Comparison of ENCODE assay signal across 4 cellular contexts in the genomic region with DNA sequence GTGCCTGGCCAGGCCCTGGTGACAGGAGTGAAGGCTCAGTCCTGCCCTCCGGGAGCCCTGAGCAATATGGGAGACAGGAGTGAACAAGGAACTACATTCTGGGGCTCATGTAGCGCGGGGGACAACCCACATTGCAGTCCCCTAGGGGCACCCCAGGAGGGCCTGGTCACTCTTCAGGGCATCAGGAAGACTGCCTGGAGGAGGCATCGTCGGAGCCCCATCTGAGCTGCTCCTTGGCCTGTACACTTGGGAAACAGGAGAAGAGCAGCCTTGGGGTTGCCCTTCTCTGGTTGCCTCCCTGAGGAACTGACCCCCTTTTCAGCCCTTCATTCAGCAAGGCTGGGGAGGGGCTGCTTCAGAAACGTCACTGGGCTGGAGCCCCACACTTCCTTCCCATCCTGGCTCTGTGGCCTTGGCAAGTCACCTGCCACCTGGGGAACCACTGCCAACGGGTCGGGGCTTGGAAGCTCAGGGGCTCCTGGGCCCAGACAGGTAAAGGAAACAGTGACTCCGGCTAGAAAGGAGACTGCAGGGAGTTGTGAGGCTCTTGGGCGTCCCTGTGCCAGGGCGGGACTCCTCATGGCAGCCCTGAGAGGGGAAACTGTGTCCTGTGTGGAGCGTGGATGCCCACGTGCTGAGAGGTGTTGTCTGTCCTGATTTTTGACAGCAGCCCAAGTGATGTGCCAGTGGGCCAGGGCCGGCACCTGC.
"Had no signal": no experiment of that assay in that cellular context is flagged by ENCODE, and none has a peak within 500 bp of the region (broad histone marks: within the 10 kb centered on the region; RNA-seq: fewer than 3 reads in every experiment).

No MANE protein-coding gene starts in this region.

- H3K4me3 ChIP-seq: skin epidermis had no signal

- DNase-seq: activated naive CD4-positive, alpha-beta T cell treated with anti-CD3 and anti-CD28 coated beads, Interleukin-2, amount 10 ng/mL, durations not matched to agents 7 days and 5 days; central memory CD4-positive, alpha-beta T cell; effector memory CD8-positive, alpha-beta T cell had no signal
